ENCODE assay signal across 12 cellular contexts in genomic region chr1:154427173-154428139, GRCh38. TPM values are rescaled to one million over a fixed set of nuclear protein-coding genes. Genes with fewer than 3 reads are reported as not detected.
DNase-seq lines count a peak whose midpoint lies in the region; ATAC-seq and TF ChIP-seq lines count a peak whose summit lies in the region.
"Had no signal": no experiment of that assay in that cellular context is flagged by ENCODE, and none has a peak within 500 bp of the region (broad histone marks: within the 10 kb centered on the region; RNA-seq: fewer than 3 reads in every experiment).

No MANE protein-coding gene starts in this region.

- no peak for TF ChIP-seq EP300 in upper lobe of left lung (IDR thresholded peaks at IDR 0.05)

- H3K4me3 ChIP-seq in dorsolateral prefrontal cortex (no peak overlapping the region), lung (no peak overlapping the region), upper lobe of left lung (no peak overlapping the region)

- TF ChIP-seq POLR2A in upper lobe of left lung (IDR thresholded peaks at IDR 0.05), result no peak

- WGBS in lung, 2 donors, result 68 to 79% methylated on average over 8 of the region's 8 CpGs
- WGBS in upper lobe of left lung, 2 donors, result 69 to 72% methylated on average over 7 to 8 of the region's 8 CpGs

- H3K9me3 ChIP-seq in lung (ENCODE audit: control insufficient read depth in 2 of 2, insufficient read depth in 1 of 2, low read length in 1 of 2) (no peaks in the 10 kb centered on the region), upper lobe of left lung (no peaks in the 10 kb centered on the region)

- ATAC-seq in lung (ENCODE audit: insufficient read depth, low FRiP score) (no peak), upper lobe of left lung (ENCODE audit: low FRiP score in 2 of 2) (peak; percentile 21 to 73), GM18519 (IDR thresholded peaks at IDR 0.05; ENCODE audit: low FRiP score, unreplicated experiment) (no peak)

- DNase-seq in DMS 273 (lab: John Stamatoyannopoulos, UW; ENCODE audit: unreplicated experiment) (peak; percentile 46), DMS 273 treated with DMSO at 0.1 percent for 48 hours (lab: John Stamatoyannopoulos, UW) (no peak), dorsolateral prefrontal cortex (no peak), lung (ENCODE audit: low spot score) (no peak), upper lobe of left lung (no peak), NCI-H2227 treated with DMSO at 0.1 percent for 48 hours (lab: John Stamatoyannopoulos, UW) (no peak), NCI-H748 treated with DMSO at 0.1 percent for 48 hours (lab: John Stamatoyannopoulos, UW) (no peak)
- DNase-seq: HFFc6, Kasumi-1, T-helper 1 cell had no signal

- no peaks in the 10 kb centered on the region for H3K27me3 ChIP-seq in dorsolateral prefrontal cortex
- H3K27me3 ChIP-seq in lung (ENCODE audit: control insufficient read depth, insufficient read depth), result no peaks in the 10 kb centered on the region
- H3K27me3 ChIP-seq in upper lobe of left lung, result no peaks in the 10 kb centered on the region

- H3K36me3 ChIP-seq in lung (ENCODE audit: control insufficient read depth in 2 of 2, insufficient read depth in 2 of 2, low read length in 2 of 2) (peaks cover 0 to 11% of the 10 kb centered on the region in 2 donors), upper lobe of left lung (peaks cover 3 to 19% (median 6%) of the 10 kb centered on the region in 4 donors)

- peak overlapping the region in 40 of 59 donors; percentile 4 to 76 (median 44) for H3K27ac ChIP-seq in dorsolateral prefrontal cortex
- H3K27ac ChIP-seq in lung (ENCODE audit: low read depth in 1 of 2, low read length in 1 of 2), result peak overlapping the region; percentile 74 to 83
- H3K27ac ChIP-seq in upper lobe of left lung, result peak overlapping the region; percentile 5 to 70 (median 35)
- H3K27ac ChIP-seq: 22Rv1 had no signal

- H3K4me1 ChIP-seq in lung (ENCODE audit: control insufficient read depth in 2 of 2, insufficient read depth in 2 of 2, low read length in 2 of 2) (peaks cover 26 to 32% of the 10 kb centered on the region in 2 donors), upper lobe of left lung (peaks cover 53 to 67% (median 61%) of the 10 kb centered on the region in 4 donors)

- no peak for TF ChIP-seq CTCF in dorsolateral prefrontal cortex (IDR thresholded peaks at IDR 0.05 in 54 of 56, conservative IDR thresholded peaks at IDR 0.05 in 2 of 56; ENCODE audit: low read depth in 1 of 56, partially characterized antibody in 56 of 56)
- TF ChIP-seq CTCF in lung (IDR thresholded peaks at IDR 0.05; ENCODE audit: control extremely low read depth, extremely low read depth), result no peak
- no peak for TF ChIP-seq CTCF in upper lobe of left lung (IDR thresholded peaks at IDR 0.05)

- intact Hi-C loops in dorsolateral prefrontal cortex (cut with DNase I), result loop anchor here (5.0 to 10.0 kb wide), 2 partner anchors 40 to 47 kb away; no protein-coding TSS in a partner anchor

RNA-seq across cellular contexts. Expression of gene IL6R, which starts 22.3 kb away (rescaled TPM):
- total RNA-seq in dorsolateral prefrontal cortex (10 to 100 TPM in 86 of 120 experiments, 1 to 10 TPM in 34; 5.2 to 32.5 (median 12.2) TPM), lung (10 to 100 TPM; 33.2 to 79.7 TPM), upper lobe of left lung (100 to 1,000 TPM in 3 of 6 donors, 10 to 100 TPM in 3; 59.6 to 126 (median 97.5) TPM)
- polyA plus RNA-seq in lung, result 10 to 100 TPM; 12.3 to 30.8 TPM

Comparison
In these comparisons a context has a peak if more than half of its experiments do, and no peak if none do; other contexts are left out.
1. ATAC-seq: peak in upper lobe of left lung (2 of 2); none in lung (single experiment) and GM18519 (single experiment).
2. Peak in every context shown above with its lines, with median percentiles within 50 percentile points of each other: H3K27ac ChIP-seq.